24 cellular contexts compared by ENCODE assay signal in the genomic region with DNA sequence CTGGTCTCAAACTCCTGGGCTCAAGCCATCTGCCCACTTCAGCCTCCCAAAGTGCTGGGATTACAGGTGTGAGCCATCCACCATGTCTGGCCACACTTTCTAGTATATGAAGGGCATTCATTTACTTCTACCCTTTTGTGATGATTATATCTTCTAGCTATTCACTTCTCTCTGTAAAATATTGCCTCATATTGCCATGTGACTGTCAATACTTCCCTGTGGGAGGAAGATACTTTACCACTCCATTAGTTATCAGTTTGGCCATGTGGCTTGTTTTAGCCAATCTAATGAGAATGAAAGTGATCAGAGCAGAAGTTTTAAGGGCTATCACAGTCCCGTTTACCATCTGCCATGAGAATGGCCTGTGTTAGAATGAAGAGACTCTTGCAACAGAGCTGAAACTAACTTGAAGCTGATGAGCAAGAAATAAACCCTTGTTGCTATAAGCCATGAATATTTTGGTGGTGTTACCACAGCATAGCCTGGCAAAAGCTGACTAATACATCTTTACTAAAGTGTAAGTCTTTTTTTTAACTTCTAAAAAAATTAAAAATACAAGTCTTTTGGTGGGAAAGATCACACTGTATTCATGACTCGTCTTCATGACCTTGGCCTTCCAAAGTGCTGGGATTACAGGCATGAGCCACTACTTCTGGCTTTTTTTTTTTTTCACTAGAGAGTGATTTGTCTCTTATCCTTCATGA.
DNase-seq lines count a peak whose midpoint lies in the region; ATAC-seq, FAIRE-seq and TF ChIP-seq lines count a peak whose summit lies in the region.
"Had no signal": no experiment of that assay in that cellular context is flagged by ENCODE, and none has a peak within 500 bp of the region (broad histone marks: within the 10 kb centered on the region; RNA-seq: fewer than 3 reads in every experiment).

No MANE protein-coding gene starts in this region.

- H3K9ac ChIP-seq in K562 (ENCODE audit: insufficient read depth in 1 of 2, low read depth in 2 of 2, low read length in 2 of 2), result no peak overlapping the region

- FAIRE-seq in K562 (lab: Jason Lieb, UNC), result no peak
- FAIRE-seq: A549, endothelial cell of umbilical vein, H1 had no signal

- intact Hi-C loops in K562 (cut with micrococcal nuclease) (no loop called here), PC-9 (cut with micrococcal nuclease; ENCODE audit: unreplicated experiment) (no loop called here)

- H3K4me1 ChIP-seq in K562 (replicated peaks in 1 of 2; ENCODE audit: control insufficient read depth in 2 of 2, insufficient read depth in 2 of 2, low read length in 2 of 2) (no peaks in the 10 kb centered on the region), PC-9 (replicated peaks; ENCODE audit: insufficient read depth) (0 out of 2 replicates have a peak, but pooled peaks cover 7% of the 10 kb centered on the region)
- H3K4me1 ChIP-seq: A549, BE2C, body of pancreas, sigmoid colon, uterus had no signal

- H3K9me2 ChIP-seq in PC-9 (ENCODE audit: insufficient read depth), result no peaks in the 10 kb centered on the region

- POLR2A ChIA-PET in K562 (lab: Yijun Ruan, JAX), result interaction anchor here (0.8 kb wide), 1 partner anchor 11 kb away, joined by 4 read pairs; no protein-coding TSS in a partner anchor
- POLR2A ChIA-PET in PC-9 (lab: Charles Lee; ENCODE audit: unreplicated experiment), result no interaction called here

- no peak for TF ChIP-seq EP300 in K562 (IDR thresholded peaks at IDR 0.05; ENCODE audit: low read length)

- no TSS peak for BruUV-seq in K562 (replicated peaks; lab: Mats Ljungman, UMichigan)
- no TSS peak for BruUV-seq in PC-9 (replicated peaks; lab: Mats Ljungman, UMichigan)

- DNase-seq in AG10803 (ENCODE audit: low read depth) (peak; percentile 43), MV-4-11 (lab: John Stamatoyannopoulos, UW) (peak; percentile 96), K562 (ENCODE audit: extremely low read depth in 1 of 4, low spot score in 3 of 4) (no peak), iris pigment epithelial cell (ENCODE audit: low read depth) (peak; percentile 41), NCI-H345 (lab: John Stamatoyannopoulos, UW) (no peak), SHP77 treated with DMSO at 0.1 percent for 48 hours (lab: John Stamatoyannopoulos, UW) (no peak), PC-9 (no peak), DMS153 (lab: John Stamatoyannopoulos, UW) (no peak)
- DNase-seq: activated CD4-positive, alpha-beta T cell treated with anti-CD3 and anti-CD28 coated beads, Interleukin-2, amount 50 U/mL, for 1 hour; activated T-cell treated with anti-CD3 and anti-CD28 coated beads, Interleukin-2, amount 50 U/mL, for 4 hours; BE2C; body of pancreas; foreskin fibroblast; GF-D8; Kasumi-1; mesendoderm; NCI-H2029 treated with DMSO at 0.1 percent for 48 hours; NCI-H2227 treated with DMSO at 0.1 percent for 48 hours; sigmoid colon; stimulated activated naive CD4-positive, alpha-beta T cell; uterus had no signal

- H2AFZ ChIP-seq in K562 (ENCODE audit: low read depth, low read length) (no peak overlapping the region), PC-9 (no peak overlapping the region)

- H3K79me2 ChIP-seq in K562 (ENCODE audit: control insufficient read depth, insufficient read depth, low read length) (no peaks in the 10 kb centered on the region), PC-9 (ENCODE audit: low read depth) (no peaks in the 10 kb centered on the region)

- no peak overlapping the region for H3K4me3 ChIP-seq in AG10803 (ENCODE audit: low read length)
- no peak overlapping the region for H3K4me3 ChIP-seq in K562
- H3K4me3 ChIP-seq in PC-9, result no peak overlapping the region
- H3K4me3 ChIP-seq: A549, body of pancreas, sigmoid colon, uterus had no signal

- H4K20me1 ChIP-seq in K562 (replicated peaks; ENCODE audit: control insufficient read depth, insufficient read depth, low read length) (no peaks in the 10 kb centered on the region), PC-9 (ENCODE audit: insufficient read depth) (no peaks in the 10 kb centered on the region)

- 0% methylated on average over 2 of the region's 2 CpGs for WGBS in K562 (ENCODE audit: insufficient coverage, low coverage, missing lambda C conversion rate)

- H3F3A ChIP-seq in PC-9 (ENCODE audit: insufficient read depth, low read depth), result no peaks in the 10 kb centered on the region

- H3K36me3 ChIP-seq in K562 (ENCODE audit: control insufficient read depth, insufficient read depth, low read length), result no peaks in the 10 kb centered on the region
- H3K36me3 ChIP-seq in PC-9 (ENCODE audit: low read depth), result no peaks in the 10 kb centered on the region
- H3K36me3 ChIP-seq: BE2C, sigmoid colon, uterus had no signal

- in situ Hi-C loops in K562 (cut with MboI), result no loop called here

- TF ChIP-seq CTCF in AG10803 (conservative IDR thresholded peaks at IDR 0.05; ENCODE audit: low read length) (no peak), K562 (IDR thresholded peaks at IDR 0.05 in 2 of 3, conservative IDR thresholded peaks at IDR 0.05 in 1 of 3; ENCODE audit: insufficient read depth in 2 of 3, low read depth in 1 of 3, low read length in 3 of 3) (no peak), PC-9 (conservative IDR thresholded peaks at IDR 0.05) (no peak)

- CTCF ChIA-PET in K562 (lab: Yijun Ruan, JAX; ENCODE audit: low intra/inter-chr PET ratio) (no interaction called here), PC-9 (lab: Charles Lee) (no interaction called here)

- no peak for TF ChIP-seq POLR2A in K562 (conservative IDR thresholded peaks at IDR 0.05)

- peaks cover 3 to 4% of the 10 kb centered on the region in 2 experiments; a peak in 2 of 5 replicates for H3K27me3 ChIP-seq in K562 (ENCODE audit: control insufficient read depth in 2 of 2, insufficient read depth in 2 of 2, low read length in 2 of 2)
- H3K27me3 ChIP-seq in PC-9 (ENCODE audit: insufficient read depth, low read depth), result no peaks in the 10 kb centered on the region
- H3K27me3 ChIP-seq: BE2C, body of pancreas, sigmoid colon, uterus had no signal

- no peak overlapping the region for H3K4me2 ChIP-seq in K562 (ENCODE audit: insufficient read depth, low read length)
- no peak overlapping the region for H3K4me2 ChIP-seq in PC-9
- H3K4me2 ChIP-seq: A549 had no signal

- H3K27ac ChIP-seq in K562 (ENCODE audit: extremely low read depth, low read depth, low read length), result no peak overlapping the region
- no peak overlapping the region for H3K27ac ChIP-seq in PC-9
- H3K27ac ChIP-seq: A549, body of pancreas, sigmoid colon, uterus had no signal

- ATAC-seq in K562, result no peak
- ATAC-seq: activated T-cell treated with anti-CD3 and anti-CD28 coated beads, Interleukin-2, amount 50 U/mL, for 4 hours; body of pancreas had no signal

- TF ChIP-seq RAD21 in K562 (CRISPR knock-in tag; conservative IDR thresholded peaks at IDR 0.05 in 1 of 2, IDR thresholded peaks at IDR 0.05 in 1 of 2), result no peak

- H3K9me1 ChIP-seq in K562 (ENCODE audit: control insufficient read depth, insufficient read depth, low read length), result no peaks in the 10 kb centered on the region

- H3K9me3 ChIP-seq in K562 (replicated peaks; ENCODE audit: control insufficient read depth, insufficient read depth, low read depth, low read length), result no peaks in the 10 kb centered on the region
- H3K9me3 ChIP-seq in PC-9 (ENCODE audit: insufficient read depth, low read depth), result no peaks in the 10 kb centered on the region
- H3K9me3 ChIP-seq: A549, body of pancreas, uterus had no signal

TF ChIP-seq in K562, 482 proteins besides CTCF, POLR2A, EP300 and RAD21 (continues in another document):
- TF ChIP-seq, protein P1, sequence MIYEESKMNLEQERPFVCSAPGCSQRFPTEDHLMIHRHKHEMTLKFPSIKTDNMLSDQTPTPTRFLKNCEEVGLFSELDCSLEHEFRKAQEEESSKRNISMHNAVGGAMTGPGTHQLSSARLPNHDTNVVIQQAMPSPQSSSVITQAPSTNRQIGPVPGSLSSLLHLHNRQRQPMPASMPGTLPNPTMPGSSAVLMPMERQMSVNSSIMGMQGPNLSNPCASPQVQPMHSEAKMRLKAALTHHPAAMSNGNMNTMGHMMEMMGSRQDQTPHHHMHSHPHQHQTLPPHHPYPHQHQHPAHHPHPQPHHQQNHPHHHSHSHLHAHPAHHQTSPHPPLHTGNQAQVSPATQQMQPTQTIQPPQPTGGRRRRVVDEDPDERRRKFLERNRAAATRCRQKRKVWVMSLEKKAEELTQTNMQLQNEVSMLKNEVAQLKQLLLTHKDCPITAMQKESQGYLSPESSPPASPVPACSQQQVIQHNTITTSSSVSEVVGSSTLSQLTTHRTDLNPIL (CRISPR knock-in tag; IDR thresholded peaks at IDR 0.05), result no peak
- no peak for TF ChIP-seq YBX1 (IDR thresholded peaks at IDR 0.05)
- TF ChIP-seq ZNF780A (CRISPR knock-in tag; IDR thresholded peaks at IDR 0.05), result no peak
- TF ChIP-seq ESRRB (CRISPR knock-in tag; IDR thresholded peaks at IDR 0.05; ENCODE audit: borderline replicate concordance), result no peak
- TF ChIP-seq ZNF695 (CRISPR knock-in tag; IDR thresholded peaks at IDR 0.05), result no peak
- no peak for TF ChIP-seq SMAD2 (IDR thresholded peaks at IDR 0.05; ENCODE audit: low read depth, low read length)
- TF ChIP-seq L3MBTL2 (IDR thresholded peaks at IDR 0.05), result 0 out of 2 replicates have a peak, but pooled peaks have one; percentile 13
- TF ChIP-seq, protein P2, sequence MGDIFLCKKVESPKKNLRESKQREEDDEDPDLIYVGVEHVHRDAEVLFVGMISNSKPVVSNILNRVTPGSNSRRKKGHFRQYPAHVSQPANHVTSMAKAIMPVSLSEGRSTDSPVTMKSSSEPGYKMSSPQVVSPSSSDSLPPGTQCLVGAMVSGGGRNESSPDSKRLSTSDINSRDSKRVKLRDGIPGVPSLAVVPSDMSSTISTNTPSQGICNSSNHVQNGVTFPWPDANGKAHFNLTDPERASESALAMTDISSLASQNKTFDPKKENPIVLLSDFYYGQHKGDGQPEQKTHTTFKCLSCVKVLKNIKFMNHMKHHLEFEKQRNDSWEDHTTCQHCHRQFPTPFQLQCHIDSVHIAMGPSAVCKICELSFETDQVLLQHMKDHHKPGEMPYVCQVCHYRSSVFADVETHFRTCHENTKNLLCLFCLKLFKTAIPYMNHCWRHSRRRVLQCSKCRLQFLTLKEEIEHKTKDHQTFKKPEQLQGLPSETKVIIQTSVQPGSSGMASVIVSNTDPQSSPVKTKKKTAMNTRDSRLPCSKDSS (IDR thresholded peaks at IDR 0.05; ENCODE audit: low read depth, partially characterized antibody), result no peak
- no peak for TF ChIP-seq HDAC2 (IDR thresholded peaks at IDR 0.05)
- TF ChIP-seq, protein P3, sequence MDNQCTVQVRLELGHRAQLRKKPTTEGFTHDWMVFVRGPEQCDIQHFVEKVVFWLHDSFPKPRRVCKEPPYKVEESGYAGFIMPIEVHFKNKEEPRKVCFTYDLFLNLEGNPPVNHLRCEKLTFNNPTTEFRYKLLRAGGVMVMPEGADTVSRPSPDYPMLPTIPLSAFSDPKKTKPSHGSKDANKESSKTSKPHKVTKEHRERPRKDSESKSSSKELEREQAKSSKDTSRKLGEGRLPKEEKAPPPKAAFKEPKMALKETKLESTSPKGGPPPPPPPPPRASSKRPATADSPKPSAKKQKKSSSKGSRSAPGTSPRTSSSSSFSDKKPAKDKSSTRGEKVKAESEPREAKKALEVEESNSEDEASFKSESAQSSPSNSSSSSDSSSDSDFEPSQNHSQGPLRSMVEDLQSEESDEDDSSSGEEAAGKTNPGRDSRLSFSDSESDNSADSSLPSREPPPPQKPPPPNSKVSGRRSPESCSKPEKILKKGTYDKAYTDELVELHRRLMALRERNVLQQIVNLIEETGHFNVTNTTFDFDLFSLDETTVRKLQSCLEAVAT (IDR thresholded peaks at IDR 0.05), result no peak

Comparison
In these comparisons a context has a peak if more than half of its experiments do, and no peak if none do; other contexts are left out.
1. DNase-seq: peak in AG10803 (single experiment), MV-4-11 (single experiment) and iris pigment epithelial cell (single experiment); none in K562 (0 of 4), NCI-H345 (single experiment), SHP77 treated with DMSO at 0.1 percent for 48 hours (single experiment), PC-9 (0 of 2) and DMS153 (single experiment).